Comparison of ENCODE assay signal across 2 cellular contexts in the genomic region with DNA sequence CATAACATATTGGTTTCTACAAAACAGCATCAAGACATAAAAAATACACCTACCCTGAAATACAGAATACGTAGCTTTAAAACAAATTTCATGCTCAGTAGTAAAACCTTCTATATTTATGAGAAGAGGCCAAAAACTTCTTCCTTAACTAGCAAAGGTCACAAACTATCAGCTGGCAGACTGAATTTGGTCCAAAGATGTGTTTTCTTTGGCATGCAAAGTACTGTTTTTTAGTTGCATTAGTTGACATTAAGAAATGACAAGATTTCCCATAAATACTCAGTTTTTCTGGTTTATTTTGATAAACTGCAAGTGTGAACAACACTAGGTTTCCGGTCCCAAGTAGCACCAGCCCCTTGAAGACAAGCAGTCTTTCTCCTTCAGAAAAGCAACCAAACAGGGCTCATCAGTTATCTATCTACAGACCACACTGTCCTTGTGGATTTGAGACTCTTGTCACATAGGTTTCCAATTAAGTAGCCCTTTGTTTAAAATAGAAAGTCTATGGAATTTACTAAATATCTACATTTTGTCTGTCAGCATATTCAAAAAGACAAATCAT.
TF ChIP-seq lines count a peak whose summit lies in the region.

No MANE protein-coding gene starts in this region.

TF ChIP-seq in IMR-90, 13 proteins besides CTCF, POLR2A, EP300 and RAD21:
- TF ChIP-seq MAZ (IDR thresholded peaks at IDR 0.05; ENCODE audit: borderline replicate concordance, low read depth, low read length) (no peak), SMC3 (IDR thresholded peaks at IDR 0.05; ENCODE audit: low read depth, low read length) (no peak), NFE2L2 (IDR thresholded peaks at IDR 0.05; ENCODE audit: low read depth, low read length) (no peak), MXI1 (IDR thresholded peaks at IDR 0.05; ENCODE audit: borderline replicate concordance, low read depth, low read length) (no peak), CEBPB (IDR thresholded peaks at IDR 0.05; ENCODE audit: low read depth, low read length) (no peak), CHD1 (IDR thresholded peaks at IDR 0.05; ENCODE audit: low read depth, low read length) (no peak), MAFK (IDR thresholded peaks at IDR 0.05; ENCODE audit: low read depth, low read length) (no peak), FOS (IDR thresholded peaks at IDR 0.05; ENCODE audit: low read depth, low read length) (no peak), RCOR1 (IDR thresholded peaks at IDR 0.05; ENCODE audit: insufficient replicate concordance, low read length) (no peak), BHLHE40 (IDR thresholded peaks at IDR 0.05; ENCODE audit: low read depth, low read length) (no peak), RFX5 (IDR thresholded peaks at IDR 0.05; ENCODE audit: low read depth, low read length) (no peak)
- TF ChIP-seq, protein P1, sequence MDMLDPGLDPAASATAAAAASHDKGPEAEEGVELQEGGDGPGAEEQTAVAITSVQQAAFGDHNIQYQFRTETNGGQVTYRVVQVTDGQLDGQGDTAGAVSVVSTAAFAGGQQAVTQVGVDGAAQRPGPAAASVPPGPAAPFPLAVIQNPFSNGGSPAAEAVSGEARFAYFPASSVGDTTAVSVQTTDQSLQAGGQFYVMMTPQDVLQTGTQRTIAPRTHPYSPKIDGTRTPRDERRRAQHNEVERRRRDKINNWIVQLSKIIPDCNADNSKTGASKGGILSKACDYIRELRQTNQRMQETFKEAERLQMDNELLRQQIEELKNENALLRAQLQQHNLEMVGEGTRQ (IDR thresholded peaks at IDR 0.05; ENCODE audit: low read depth, low read length): no peak
- TF ChIP-seq, protein P2, sequence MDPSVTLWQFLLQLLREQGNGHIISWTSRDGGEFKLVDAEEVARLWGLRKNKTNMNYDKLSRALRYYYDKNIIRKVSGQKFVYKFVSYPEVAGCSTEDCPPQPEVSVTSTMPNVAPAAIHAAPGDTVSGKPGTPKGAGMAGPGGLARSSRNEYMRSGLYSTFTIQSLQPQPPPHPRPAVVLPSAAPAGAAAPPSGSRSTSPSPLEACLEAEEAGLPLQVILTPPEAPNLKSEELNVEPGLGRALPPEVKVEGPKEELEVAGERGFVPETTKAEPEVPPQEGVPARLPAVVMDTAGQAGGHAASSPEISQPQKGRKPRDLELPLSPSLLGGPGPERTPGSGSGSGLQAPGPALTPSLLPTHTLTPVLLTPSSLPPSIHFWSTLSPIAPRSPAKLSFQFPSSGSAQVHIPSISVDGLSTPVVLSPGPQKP (IDR thresholded peaks at IDR 0.05; ENCODE audit: borderline replicate concordance, low read depth, low read length): no peak

TF ChIP-seq in K562, 482 proteins besides CTCF, POLR2A, EP300 and RAD21:
- TF ChIP-seq, protein P3, sequence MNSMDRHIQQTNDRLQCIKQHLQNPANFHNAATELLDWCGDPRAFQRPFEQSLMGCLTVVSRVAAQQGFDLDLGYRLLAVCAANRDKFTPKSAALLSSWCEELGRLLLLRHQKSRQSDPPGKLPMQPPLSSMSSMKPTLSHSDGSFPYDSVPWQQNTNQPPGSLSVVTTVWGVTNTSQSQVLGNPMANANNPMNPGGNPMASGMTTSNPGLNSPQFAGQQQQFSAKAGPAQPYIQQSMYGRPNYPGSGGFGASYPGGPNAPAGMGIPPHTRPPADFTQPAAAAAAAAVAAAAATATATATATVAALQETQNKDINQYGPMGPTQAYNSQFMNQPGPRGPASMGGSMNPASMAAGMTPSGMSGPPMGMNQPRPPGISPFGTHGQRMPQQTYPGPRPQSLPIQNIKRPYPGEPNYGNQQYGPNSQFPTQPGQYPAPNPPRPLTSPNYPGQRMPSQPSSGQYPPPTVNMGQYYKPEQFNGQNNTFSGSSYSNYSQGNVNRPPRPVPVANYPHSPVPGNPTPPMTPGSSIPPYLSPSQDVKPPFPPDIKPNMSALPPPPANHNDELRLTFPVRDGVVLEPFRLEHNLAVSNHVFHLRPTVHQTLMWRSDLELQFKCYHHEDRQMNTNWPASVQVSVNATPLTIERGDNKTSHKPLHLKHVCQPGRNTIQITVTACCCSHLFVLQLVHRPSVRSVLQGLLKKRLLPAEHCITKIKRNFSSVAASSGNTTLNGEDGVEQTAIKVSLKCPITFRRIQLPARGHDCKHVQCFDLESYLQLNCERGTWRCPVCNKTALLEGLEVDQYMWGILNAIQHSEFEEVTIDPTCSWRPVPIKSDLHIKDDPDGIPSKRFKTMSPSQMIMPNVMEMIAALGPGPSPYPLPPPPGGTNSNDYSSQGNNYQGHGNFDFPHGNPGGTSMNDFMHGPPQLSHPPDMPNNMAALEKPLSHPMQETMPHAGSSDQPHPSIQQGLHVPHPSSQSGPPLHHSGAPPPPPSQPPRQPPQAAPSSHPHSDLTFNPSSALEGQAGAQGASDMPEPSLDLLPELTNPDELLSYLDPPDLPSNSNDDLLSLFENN (IDR thresholded peaks at IDR 0.05; ENCODE audit: low read depth in 2 of 2, low read length in 2 of 2): no peak
- TF ChIP-seq C11orf30 (IDR thresholded peaks at IDR 0.05; ENCODE audit: low read depth) (peak; percentile 32; the same call in 1 of the 2 replicates), ZNF316 (IDR thresholded peaks at IDR 0.05) (peak; percentile 50; the same call in 1 of the 2 replicates)
TF ChIP-seq in K562: peak in this region for 2.
